Comparison of ENCODE assay signal across 22 cellular contexts in the genomic region with DNA sequence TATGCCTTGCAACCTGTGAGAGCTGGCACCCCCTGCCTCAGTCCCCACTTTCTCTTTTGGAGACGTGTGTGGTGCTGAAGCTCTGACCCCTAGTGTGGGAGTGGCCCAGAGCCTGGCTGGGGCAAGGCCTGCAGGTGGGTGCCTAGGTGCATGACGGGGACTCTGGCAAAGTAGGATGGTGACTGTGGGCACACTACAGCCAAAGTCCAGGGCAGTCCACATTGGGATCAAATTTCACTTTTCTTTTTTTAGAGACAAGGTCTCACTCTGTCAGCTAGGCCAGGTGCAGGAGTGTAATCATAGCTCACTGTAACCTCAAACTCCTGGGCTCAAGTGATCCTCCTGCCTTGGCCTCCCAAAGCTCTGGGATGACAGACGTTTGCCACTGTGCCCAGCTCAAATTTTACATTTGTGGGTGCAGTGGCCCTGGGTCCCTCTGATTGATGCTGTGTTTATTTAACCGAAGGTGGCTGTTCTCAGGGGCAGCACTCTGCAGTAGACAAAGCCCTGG. TPM values are rescaled to one million over a fixed set of nuclear protein-coding genes. Genes with fewer than 3 reads are reported as not detected.
A peak's percentile ranks its signal among the peaks of the same experiment; 100 is the strongest.
DNase-seq lines count a peak whose midpoint lies in the region; ATAC-seq and TF ChIP-seq lines count a peak whose summit lies in the region.
"Had no signal": no experiment of that assay in that cellular context is flagged by ENCODE, and none has a peak within 500 bp of the region (broad histone marks: within the 10 kb centered on the region; RNA-seq: fewer than 3 reads in every experiment).

No MANE protein-coding gene starts in this region.

- H3K4me3 ChIP-seq in spleen, result no peak overlapping the region
- H3K4me3 ChIP-seq: GM23338, sigmoid colon, upper lobe of left lung had no signal

- DNase-seq in NCI-H146 (lab: John Stamatoyannopoulos, UW), result peak; percentile 29
- no peak for DNase-seq in NCI-H146 treated with DMSO at 0.1 percent for 48 hours (lab: John Stamatoyannopoulos, UW; ENCODE audit: unreplicated experiment)
- DNase-seq in NCI-H2196 treated with DMSO at 0.1 percent for 48 hours (lab: John Stamatoyannopoulos, UW; ENCODE audit: unreplicated experiment), result peak; percentile 41
- peak; percentile 87 for DNase-seq in left lobe of liver (ENCODE audit: low spot score)
- DNase-seq in spleen, result peak; percentile 54
- DNase-seq in pons (ENCODE audit: low spot score), result no peak
- DNase-seq in amniotic stem cell (lab: John Stamatoyannopoulos, UW), result no peak
- DNase-seq: 8988T; activated CD8-positive, alpha-beta T cell treated with anti-CD3 and anti-CD28 coated beads for 36 hours; activated naive CD4-positive, alpha-beta T cell treated with anti-CD3 and anti-CD28 coated beads for 36 hours; activated T-cell treated with anti-CD3 and anti-CD28 coated beads, Interleukin-2, amount 50 U/mL, for 1 hour; effector memory CD8-positive, alpha-beta T cell; NCI-H187; NCI-H524 treated with DMSO at 0.1 percent for 48 hours; occipital lobe; SIG-M5; sigmoid colon; T-helper 17 cell; upper lobe of left lung had no signal

- no peaks in the 10 kb centered on the region for H3K9me3 ChIP-seq in spleen
- H3K9me3 ChIP-seq: Caco-2, sigmoid colon, upper lobe of left lung had no signal

- no peak overlapping the region for H3K27ac ChIP-seq in spleen
- H3K27ac ChIP-seq: sigmoid colon, upper lobe of left lung had no signal

- H3K4me1 ChIP-seq in spleen, result peaks cover 8 to 23% (median 13%) of the 10 kb centered on the region in 6 donors

- WGBS in spleen, 5 donors, result 81 to 93% (median 87%) methylated on average over 4 of the region's 4 CpGs

- H3K27me3 ChIP-seq in spleen (replicated peaks in 1 of 7), result no peaks in the 10 kb centered on the region
- H3K27me3 ChIP-seq: upper lobe of left lung had no signal

- peak; percentile 88 for ATAC-seq in left lobe of liver
- no peak for ATAC-seq in GM19463 (IDR thresholded peaks at IDR 0.05; ENCODE audit: unreplicated experiment)
- ATAC-seq: activated CD8-positive, alpha-beta T cell treated with anti-CD3 and anti-CD28 coated beads for 36 hours; effector memory CD8-positive, alpha-beta T cell; GM23338; T-helper 17 cell had no signal

- intact Hi-C loops in spleen (cut with DNase I; ENCODE audit: low total_unique reads), result no loop called here

- TF ChIP-seq CTCF in spleen (IDR thresholded peaks at IDR 0.05 in 8 of 11, conservative IDR thresholded peaks at IDR 0.05 in 3 of 11), result no peak

- H3K36me3 ChIP-seq in spleen, result no peaks in the 10 kb centered on the region
- H3K36me3 ChIP-seq: sigmoid colon, upper lobe of left lung had no signal

- TF ChIP-seq POLR2A in spleen (IDR thresholded peaks at IDR 0.05), result no peak

RNA-seq across cellular contexts. Expression of a gene that starts 52.3 kb away (rescaled TPM):
- total RNA-seq in left lobe of liver (1.7 TPM), spleen (1 to 10 TPM in 6 of 7 donors, under 1 TPM in 1; 0.43 to 3.6 (median 2.4) TPM)
- 1 to 10 TPM in 2 of 3 donors, under 1 TPM in 1; 0.76 to 2.9 (median 1.4) TPM for polyA plus RNA-seq in spleen

Comparison
In these comparisons a context has a peak if more than half of its experiments do, and no peak if none do; other contexts are left out.
1. DNase-seq: peak in NCI-H146 (single experiment), NCI-H2196 treated with DMSO at 0.1 percent for 48 hours (single experiment), left lobe of liver (single experiment) and spleen (single experiment); none in NCI-H146 treated with DMSO at 0.1 percent for 48 hours (single experiment), pons (single experiment) and amniotic stem cell (single experiment).